Comparison of ENCODE assay signal across 18 cellular contexts in the genomic region with DNA sequence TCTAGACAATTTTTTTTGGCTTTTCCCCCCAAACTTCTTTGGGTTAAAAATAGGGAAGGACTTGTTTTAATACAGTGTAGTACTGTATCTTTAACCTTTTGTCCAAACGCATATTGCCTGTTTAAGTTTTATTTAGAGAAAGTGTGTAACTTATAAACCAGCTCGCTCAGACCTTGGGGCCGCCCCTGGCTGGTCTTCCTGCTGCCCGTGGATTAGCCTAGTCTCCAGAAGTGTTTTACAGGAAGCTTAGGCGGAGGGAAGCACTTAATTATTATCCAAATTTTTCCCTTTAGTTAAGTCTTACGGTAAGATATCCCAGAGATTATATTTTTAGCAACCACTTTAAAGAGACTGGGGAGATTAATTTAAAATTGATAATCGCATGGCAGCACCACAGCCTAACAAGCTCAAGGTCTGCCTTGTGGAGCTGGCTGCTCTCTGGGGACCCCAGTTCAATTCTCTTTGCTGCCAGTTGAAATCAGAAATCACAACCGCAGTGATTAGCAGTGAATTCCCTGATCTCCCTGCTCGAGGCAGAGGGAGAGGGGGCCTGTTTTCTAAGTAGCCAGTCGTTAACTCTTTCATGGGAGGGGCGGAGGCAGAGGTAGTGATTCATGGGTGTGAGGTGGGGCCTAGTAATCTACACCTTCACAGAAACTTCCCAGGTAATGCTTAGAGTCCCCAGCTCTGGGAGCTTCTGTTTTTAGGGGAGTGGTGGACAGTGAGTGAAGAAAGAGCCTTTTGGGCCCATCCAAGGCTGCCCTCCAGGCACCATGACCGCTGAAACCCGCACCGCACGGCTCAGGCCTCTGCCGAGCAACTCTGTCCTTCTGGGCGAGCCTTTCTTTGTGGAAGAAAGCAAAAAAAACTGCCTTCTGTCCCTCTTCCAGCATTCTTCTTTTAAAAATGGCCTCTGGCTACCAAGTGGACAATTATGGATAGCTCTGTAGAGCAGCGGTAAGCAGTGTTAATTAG.
DNase-seq lines count a peak whose midpoint lies in the region; ATAC-seq and TF ChIP-seq lines count a peak whose summit lies in the region.
"Had no signal": no experiment of that assay in that cellular context is flagged by ENCODE, and none has a peak within 500 bp of the region (broad histone marks: within the 10 kb centered on the region; RNA-seq: fewer than 3 reads in every experiment).

No MANE protein-coding gene starts in this region.

- H3K27me3 Mint-ChIP-seq in neural crest cell (ENCODE audit: low read depth), result peaks cover 41% of the 10 kb centered on the region
- H3K27me3 Mint-ChIP-seq: activated CD4-positive, alpha-beta T cell treated with anti-CD3 and anti-CD28 coated beads, Interleukin-2, amount 10 ng/mL, durations not matched to agents 24 days and 14 days; naive thymus-derived CD8-positive, alpha-beta T cell had no signal

- H3K9me3 ChIP-seq in hepatocyte (ENCODE audit: low read depth) (no peaks in the 10 kb centered on the region), osteoblast (ENCODE audit: low read depth, low read length) (no peaks in the 10 kb centered on the region)

- H3K27me3 ChIP-seq in hepatocyte (no peaks in the 10 kb centered on the region), osteoblast (ENCODE audit: insufficient read depth, low read length) (no peaks in the 10 kb centered on the region)
- H3K27me3 ChIP-seq: brain microvascular endothelial cell, dorsolateral prefrontal cortex had no signal

- ATAC-seq in GM18909 (IDR thresholded peaks at IDR 0.05; ENCODE audit: poor library complexity, unreplicated experiment) (no peak), HG03442 (IDR thresholded peaks at IDR 0.05; ENCODE audit: unreplicated experiment) (no peak)
- ATAC-seq: naive thymus-derived CD8-positive, alpha-beta T cell; right cardiac atrium had no signal

- H4K20me1 ChIP-seq in hepatocyte (ENCODE audit: insufficient read depth, poor library complexity, severe bottlenecking) (no peaks in the 10 kb centered on the region), osteoblast (ENCODE audit: insufficient read depth, low read length) (no peaks in the 10 kb centered on the region)

- H3K27ac ChIP-seq in hepatocyte (peak overlapping the region; percentile 58), osteoblast (ENCODE audit: low read depth, low read length) (no peak overlapping the region)
- H3K27ac ChIP-seq: brain microvascular endothelial cell, dorsolateral prefrontal cortex had no signal

- no peaks in the 10 kb centered on the region for H3K9me2 ChIP-seq in hepatocyte (replicated peaks; ENCODE audit: insufficient read depth)

- H3K79me2 ChIP-seq in hepatocyte (no peaks in the 10 kb centered on the region), osteoblast (ENCODE audit: insufficient read depth, low read length) (no peaks in the 10 kb centered on the region)

- peak overlapping the region; percentile 83 for H3K27ac Mint-ChIP-seq in neural crest cell (ENCODE audit: unreplicated experiment)
- H3K27ac Mint-ChIP-seq: activated CD4-positive, alpha-beta T cell treated with anti-CD3 and anti-CD28 coated beads, Interleukin-2, amount 10 ng/mL, durations not matched to agents 24 days and 14 days; activated naive CD4-positive, alpha-beta T cell treated with anti-CD3 and anti-CD28 coated beads for 36 hours; naive thymus-derived CD8-positive, alpha-beta T cell had no signal

- peak overlapping the region; percentile 70 for H3K4me3 Mint-ChIP-seq in neural crest cell
- H3K4me3 Mint-ChIP-seq: activated CD4-positive, alpha-beta T cell treated with anti-CD3 and anti-CD28 coated beads, Interleukin-2, amount 10 ng/mL, durations not matched to agents 24 days and 14 days; activated naive CD4-positive, alpha-beta T cell treated with anti-CD3 and anti-CD28 coated beads for 36 hours; naive thymus-derived CD8-positive, alpha-beta T cell had no signal

- H3K36me3 ChIP-seq in hepatocyte (replicated peaks; ENCODE audit: insufficient read depth, low read depth) (no peaks in the 10 kb centered on the region), osteoblast (ENCODE audit: insufficient read depth, low read length) (no peaks in the 10 kb centered on the region)
- H3K36me3 ChIP-seq: brain microvascular endothelial cell had no signal

- H3K36me3 Mint-ChIP-seq in neural crest cell (ENCODE audit: low read depth), result peaks cover 3% of the 10 kb centered on the region
- H3K36me3 Mint-ChIP-seq: naive thymus-derived CD8-positive, alpha-beta T cell had no signal

- H2AFZ ChIP-seq in hepatocyte (peak overlapping the region; percentile 25), osteoblast (ENCODE audit: low read length) (no peak overlapping the region)

- H3K4me2 ChIP-seq in hepatocyte, result peak overlapping the region; percentile 33
- no peak overlapping the region for H3K4me2 ChIP-seq in osteoblast (ENCODE audit: insufficient read depth, low read length)

- H3K4me1 Mint-ChIP-seq in neural crest cell, result peaks cover 58% of the 10 kb centered on the region
- H3K4me1 Mint-ChIP-seq: activated CD4-positive, alpha-beta T cell treated with anti-CD3 and anti-CD28 coated beads, Interleukin-2, amount 10 ng/mL, durations not matched to agents 24 days and 14 days had no signal

- no peaks in the 10 kb centered on the region for H3K9me3 Mint-ChIP-seq in neural crest cell
- H3K9me3 Mint-ChIP-seq: activated CD4-positive, alpha-beta T cell treated with anti-CD3 and anti-CD28 coated beads, Interleukin-2, amount 10 ng/mL, durations not matched to agents 24 days and 14 days; activated naive CD4-positive, alpha-beta T cell treated with anti-CD3 and anti-CD28 coated beads for 36 hours; naive thymus-derived CD8-positive, alpha-beta T cell had no signal

- no peak overlapping the region for H3K4me3 ChIP-seq in hepatocyte
- H3K4me3 ChIP-seq in osteoblast (ENCODE audit: insufficient read depth, low read length), result no peak overlapping the region
- H3K4me3 ChIP-seq: dorsolateral prefrontal cortex had no signal

- TF ChIP-seq CTCF in hepatocyte (IDR thresholded peaks at IDR 0.05; ENCODE audit: poor library complexity) (no peak), neural crest cell (conservative IDR thresholded peaks at IDR 0.05) (no peak), osteoblast (IDR thresholded peaks at IDR 0.05; ENCODE audit: extremely low read depth, low read depth, low read length) (no peak)

- 42% methylated on average over 18 of the region's 18 CpGs for WGBS in hepatocyte (ENCODE audit: low lambda C conversion rate, missing lambda C conversion rate)

- DNase-seq in ELF-1 (ENCODE audit: low read depth, low spot score), result peak; percentile 77
- DNase-seq in NCI-H524 treated with DMSO at 0.1 percent for 48 hours (lab: John Stamatoyannopoulos, UW), result peak; percentile 58
- no peak for DNase-seq in hepatocyte (ENCODE audit: low spot score)
- no peak for DNase-seq in neural crest cell (ENCODE audit: low read depth, low spot score)
- no peak for DNase-seq in osteoblast (ENCODE audit: insufficient read length, low spot score, missing footprints)
- DNase-seq in glomerular visceral epithelial cell (ENCODE audit: extremely low spot score), result no peak
- DNase-seq: activated CD4-positive, alpha-beta T cell treated with anti-CD3 and anti-CD28 coated beads, Interleukin-2, amount 10 ng/mL, durations not matched to agents 24 days and 14 days; activated naive CD4-positive, alpha-beta T cell treated with anti-CD3 and anti-CD28 coated beads for 36 hours; activated T-cell treated with anti-CD3 and anti-CD28 coated beads for 4 hours; brain microvascular endothelial cell; dorsolateral prefrontal cortex; Kasumi-1; naive thymus-derived CD8-positive, alpha-beta T cell; NCI-H2029; right cardiac atrium; stimulated activated CD4-positive, alpha-beta T cell treated with anti-CD3 and anti-CD28 coated beads, Interleukin-1b, Interleukin-23, amount 100 ng/mL, for 48 hours had no signal

- H3K4me1 ChIP-seq in hepatocyte (ENCODE audit: insufficient read depth), result peaks cover 46% of the 10 kb centered on the region
- no peaks in the 10 kb centered on the region for H3K4me1 ChIP-seq in osteoblast (ENCODE audit: insufficient read depth, low read length)

Comparison
In these comparisons a context has a peak if more than half of its experiments do, and no peak if none do; other contexts are left out.
1. DNase-seq: peak in ELF-1 (single experiment) and NCI-H524 treated with DMSO at 0.1 percent for 48 hours (single experiment); none in hepatocyte (single experiment), neural crest cell (single experiment), osteoblast (single experiment) and glomerular visceral epithelial cell (single experiment).